ENCODE assay signal across 8 cellular contexts in genomic region chr4:52588097-52588496, GRCh38.
DNase-seq lines count a peak whose midpoint lies in the region; ATAC-seq, FAIRE-seq and TF ChIP-seq lines count a peak whose summit lies in the region.

No MANE protein-coding gene starts in this region.

- no peak overlapping the region for H3K4me2 ChIP-seq in keratinocyte (ENCODE audit: control insufficient read depth, extremely low read depth, insufficient read depth, low read depth, low read length)

- H3K79me2 ChIP-seq in keratinocyte (ENCODE audit: control insufficient read depth, insufficient read depth, low read length), result no peaks in the 10 kb centered on the region

- H3K4me3 ChIP-seq in astrocyte of the spinal cord (ENCODE audit: low read depth, low read length) (no peak overlapping the region), keratinocyte (ENCODE audit: control insufficient read depth in 2 of 3, extremely low read depth in 1 of 3, insufficient read depth in 2 of 3, low read depth in 1 of 3, low read length in 3 of 3) (no peak overlapping the region)

- ATAC-seq in Right ventricle myocardium inferior (peak; percentile 44), GM18873 (IDR thresholded peaks at IDR 0.05; ENCODE audit: low FRiP score, unreplicated experiment) (no peak), HG03139 (IDR thresholded peaks at IDR 0.05; ENCODE audit: unreplicated experiment) (no peak)

- H3K9me1 ChIP-seq in keratinocyte (ENCODE audit: control insufficient read depth, extremely low read depth, insufficient read depth, low read length), result no peaks in the 10 kb centered on the region

- no peak overlapping the region for H2AFZ ChIP-seq in keratinocyte (ENCODE audit: control insufficient read depth, low read length)

- no peaks in the 10 kb centered on the region for H3K9me3 ChIP-seq in keratinocyte (ENCODE audit: control insufficient read depth, low read depth, low read length)

- no peak overlapping the region for H3K27ac ChIP-seq in keratinocyte (ENCODE audit: control insufficient read depth, insufficient read depth, low read length)

- H3K27me3 ChIP-seq in keratinocyte (ENCODE audit: control insufficient read depth, extremely low read depth, insufficient read depth, low read length), result no peaks in the 10 kb centered on the region

- intact Hi-C loops in Right ventricle myocardium inferior (cut with DNase I), result loop anchor here (2.0 to 5.0 kb wide), 3 partner anchors 41 to 124 kb away; partner anchors contain the start of gene USP46
- intact Hi-C loops in cardiac septum (cut with DNase I), result loop anchor here (5.0 kb wide), 4 partner anchors 74 to 369 kb away; no protein-coding TSS in a partner anchor

- no peak overlapping the region for H3K9ac ChIP-seq in keratinocyte (ENCODE audit: control insufficient read depth, extremely low read depth, insufficient read depth, low read length)

- dilution Hi-C loops in keratinocyte (cut with MboI; ENCODE audit: extremely low pct_ligation_motif_present, low sequenced_read_pairs), result no loop called here

- in situ Hi-C loops in astrocyte of the spinal cord (cut with HindIII; ENCODE audit: low sequenced_read_pairs), result no loop called here

- peaks cover 12% of the 10 kb centered on the region for H3K4me1 ChIP-seq in keratinocyte (ENCODE audit: control insufficient read depth, extremely low read depth, insufficient read depth, low read length)

- no peaks in the 10 kb centered on the region for H3K36me3 ChIP-seq in keratinocyte (ENCODE audit: control insufficient read depth in 2 of 2, extremely low read depth in 1 of 2, insufficient read depth in 2 of 2, low read length in 2 of 2)

- TF ChIP-seq CTCF in astrocyte of the spinal cord (IDR thresholded peaks at IDR 0.05; ENCODE audit: low read depth, low read length) (peak; percentile 61), keratinocyte (optimal IDR thresholded peaks at IDR 0.05 in 1 of 3, IDR thresholded peaks at IDR 0.05 in 1 of 3, conservative IDR thresholded peaks at IDR 0.05 in 1 of 3; ENCODE audit: extremely low read depth in 1 of 3, insufficient read depth in 2 of 3, low read length in 3 of 3) (peak; percentile 29 to 63 (median 49))

- H4K20me1 ChIP-seq in keratinocyte (ENCODE audit: control insufficient read depth, extremely low read depth, insufficient read depth, low read length), result no peaks in the 10 kb centered on the region

- no peak for FAIRE-seq in keratinocyte (lab: Jason Lieb, UNC)

- DNase-seq in Right ventricle myocardium inferior (ENCODE audit: missing footprints) (no peak), cardiac septum (ENCODE audit: low spot score) (no peak), LHCN-M2 (ENCODE audit: low read depth) (peak; percentile 18), astrocyte of the spinal cord (ENCODE audit: low read depth, low spot score) (peak; percentile 30), keratinocyte (ENCODE audit: low read depth, low spot score) (no peak), NCI-H774 (lab: John Stamatoyannopoulos, UW) (no peak)

Comparison
In these comparisons a context has a peak if more than half of its experiments do, and no peak if none do; other contexts are left out.
1. DNase-seq: peak in LHCN-M2 (single experiment) and astrocyte of the spinal cord (single experiment); none in Right ventricle myocardium inferior (single experiment), cardiac septum (single experiment), keratinocyte (single experiment) and NCI-H774 (single experiment).